8 cellular contexts compared by ENCODE assay signal in the genomic region with DNA sequence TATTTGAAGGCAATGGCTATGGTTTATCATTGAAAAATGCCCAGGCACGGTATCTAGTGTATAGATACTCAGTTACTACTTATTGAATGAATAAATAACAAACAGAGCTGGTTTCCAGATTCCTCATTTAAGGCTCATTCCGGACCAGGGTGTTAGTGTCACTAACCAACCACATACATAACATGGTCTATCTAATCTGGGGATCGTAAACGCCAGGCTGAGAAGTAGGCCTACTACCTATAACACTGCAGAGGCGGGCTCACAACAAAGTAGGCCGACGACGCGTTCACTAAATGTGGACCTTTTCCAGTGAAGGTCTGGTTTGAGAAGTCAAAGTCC. TPM values are rescaled to one million over a fixed set of nuclear protein-coding genes. Genes with fewer than 3 reads are reported as not detected.
DNase-seq lines count a peak whose midpoint lies in the region; ATAC-seq and TF ChIP-seq lines count a peak whose summit lies in the region.

No MANE protein-coding gene starts in this region.

- peak overlapping the region; percentile 90 to 98 (median 94) for H3K27ac Mint-ChIP-seq in brain

- H3K79me2 ChIP-seq in DND-41 (ENCODE audit: insufficient read depth, low read length): peaks cover 25% of the 10 kb centered on the region

- peak overlapping the region; percentile 66 to 84 for H3K4me3 ChIP-seq in DND-41 (ENCODE audit: low read depth in 1 of 2, low read length in 2 of 2)
- H3K4me3 ChIP-seq in muscle layer of colon (ENCODE audit: low read depth in 1 of 2, low read length in 2 of 2): peak overlapping the region; percentile 54 to 66

- H3K4me2 ChIP-seq in DND-41 (ENCODE audit: insufficient read depth, low read length): peak overlapping the region; percentile 66

- ATAC-seq in DND-41 (ENCODE audit: insufficient read depth, low read depth) (no peak), HG03066 (IDR thresholded peaks at IDR 0.05; ENCODE audit: low read depth, unreplicated experiment) (peak; percentile 13), HG02970 (IDR thresholded peaks at IDR 0.05; ENCODE audit: low FRiP score, unreplicated experiment) (no peak)

- in situ Hi-C loops in G401 (cut with HindIII; ENCODE audit: low sequenced_read_pairs): no loop called here

- DNase-seq in DND-41: no peak
- DNase-seq in NAMALWA (ENCODE audit: low spot score): no peak
- no peak for DNase-seq in NCI-H187 treated with DMSO at 0.1 percent for 48 hours (lab: John Stamatoyannopoulos, UW)
- DNase-seq in G401 (ENCODE audit: low spot score): no peak

- H3K4me1 Mint-ChIP-seq in brain: peaks cover 43% of the 10 kb centered on the region

- H3K36me3 ChIP-seq in DND-41 (ENCODE audit: insufficient read depth, low read length) (peaks cover 28% of the 10 kb centered on the region), muscle layer of colon (ENCODE audit: insufficient read depth, low read length) (peaks cover 16% of the 10 kb centered on the region)

- H3K9me3 ChIP-seq in DND-41 (ENCODE audit: insufficient read depth, low read length, severe bottlenecking) (no peaks in the 10 kb centered on the region), muscle layer of colon (ENCODE audit: low read length) (no peaks in the 10 kb centered on the region)

- H3K4me3 Mint-ChIP-seq in brain: peak overlapping the region; percentile 87 to 92 (median 90)

- H3K9ac ChIP-seq in DND-41 (ENCODE audit: low read depth, low read length) (peak overlapping the region; percentile 77), muscle layer of colon (ENCODE audit: low read length) (peak overlapping the region; percentile 31)

- H2AFZ ChIP-seq in DND-41 (ENCODE audit: low read depth, low read length): peak overlapping the region; percentile 92

- TF ChIP-seq CTCF in DND-41 (IDR thresholded peaks at IDR 0.05; ENCODE audit: borderline replicate concordance, extremely low read depth, low read length, poor library complexity, severe bottlenecking) (no peak), brain (conservative IDR thresholded peaks at IDR 0.05) (no peak)

- peaks cover 34% of the 10 kb centered on the region for H3K4me1 ChIP-seq in DND-41 (ENCODE audit: insufficient read depth, low read length)
- H3K4me1 ChIP-seq in muscle layer of colon (ENCODE audit: insufficient read depth, low read length): peaks cover 14% of the 10 kb centered on the region

- H3K27ac ChIP-seq in DND-41 (ENCODE audit: low read length) (peak overlapping the region; percentile 94), muscle layer of colon (ENCODE audit: low read depth, low read length) (peak overlapping the region; percentile 92)

- H3K27me3 ChIP-seq in DND-41 (ENCODE audit: insufficient read depth, low read length, poor library complexity): no peaks in the 10 kb centered on the region
- H3K27me3 ChIP-seq in muscle layer of colon (ENCODE audit: control insufficient read depth in 1 of 2, insufficient read depth in 2 of 2, low read length in 2 of 2): no peaks in the 10 kb centered on the region

- no peaks in the 10 kb centered on the region for H3K9me3 Mint-ChIP-seq in brain

- peaks cover 28% of the 10 kb centered on the region for H3K36me3 Mint-ChIP-seq in brain

- peaks cover 8% of the 10 kb centered on the region for H3K27me3 Mint-ChIP-seq in brain

- H4K20me1 ChIP-seq in DND-41 (ENCODE audit: insufficient read depth, low read length): no peaks in the 10 kb centered on the region

RNA-seq across cellular contexts. Expression of a gene that starts 0.4 kb away (rescaled TPM):
- polyA plus RNA-seq in brain (ENCODE audit: insufficient read depth, low read depth, low replicate concordance): 68.3 TPM
- 30.4 and 35.9 TPM in 2 replicates for total RNA-seq in G401 (2014; rRNA removed; shearing (Covaris generic))

RNA-seq across cellular contexts. Expression of a gene that starts 5.5 kb away (rescaled TPM):
- polyA plus RNA-seq in brain (ENCODE audit: insufficient read depth, low read depth, low replicate concordance): 19.9 TPM
- 22.0 and 41.9 TPM in 2 replicates for total RNA-seq in G401 (2014; rRNA removed; shearing (Covaris generic))
